ENCODE assay signal across 1 cellular context in genomic region chr21:18759751-18760161, GRCh38.
A peak's percentile ranks its signal among the peaks of the same experiment; 100 is the strongest.
TF ChIP-seq lines count a peak whose summit lies in the region.

No MANE protein-coding gene starts in this region.

TF ChIP-seq in H1, 55 proteins besides CTCF, POLR2A, EP300 and RAD21:
- TF ChIP-seq KDM5A (IDR thresholded peaks at IDR 0.05; ENCODE audit: low read length): no peak
- no peak for TF ChIP-seq JUN (IDR thresholded peaks at IDR 0.05; ENCODE audit: low read depth, low read length)
- no peak for TF ChIP-seq POU5F1 (IDR thresholded peaks at IDR 0.05; ENCODE audit: low read depth, low read length)
- no peak for TF ChIP-seq MAX (IDR thresholded peaks at IDR 0.05)
- TF ChIP-seq POLR2AphosphoS5 (IDR thresholded peaks at IDR 0.05; ENCODE audit: low read depth, low read length): no peak
- TF ChIP-seq CEBPB (IDR thresholded peaks at IDR 0.05; ENCODE audit: low read depth, low read length): no peak
- no peak for TF ChIP-seq BCL11A (IDR thresholded peaks at IDR 0.05; ENCODE audit: low read depth in 2 of 2, low read length in 2 of 2)
- no peak for TF ChIP-seq ASH2L (IDR thresholded peaks at IDR 0.05; ENCODE audit: low read length)
- TF ChIP-seq YY1 (IDR thresholded peaks at IDR 0.05; ENCODE audit: low read depth, low read length): 0 out of 2 replicates have a peak, but pooled peaks have one; percentile 45
